ENCODE assay signal across 8 cellular contexts in genomic region chr6:19319005-19319404, GRCh38.
"Had no signal": no experiment of that assay in that cellular context is flagged by ENCODE, and none has a peak within 500 bp of the region (broad histone marks: within the 10 kb centered on the region; RNA-seq: fewer than 3 reads in every experiment).

No MANE protein-coding gene starts in this region.

- H3K36me3 Mint-ChIP-seq: IgD-negative memory B cell had no signal

- H3K27me3 Mint-ChIP-seq: IgD-negative memory B cell had no signal

- FAIRE-seq: HepG2, HTR-8/SVneo had no signal

- H3K4me3 Mint-ChIP-seq: IgD-negative memory B cell had no signal

- DNase-seq: IMR-90, KBM-7, KG1 had no signal

- H3K27ac Mint-ChIP-seq: IgD-negative memory B cell had no signal

- ATAC-seq: HepG2 had no signal

- H3K27ac ChIP-seq: HL-60, KMS-11 had no signal

- H3K9ac ChIP-seq: KMS-11 had no signal

- H3K4me1 Mint-ChIP-seq: IgD-negative memory B cell had no signal

- H3K4me2 ChIP-seq: KMS-11 had no signal
